Comparison of ENCODE assay signal across 9 cellular contexts in the genomic region with DNA sequence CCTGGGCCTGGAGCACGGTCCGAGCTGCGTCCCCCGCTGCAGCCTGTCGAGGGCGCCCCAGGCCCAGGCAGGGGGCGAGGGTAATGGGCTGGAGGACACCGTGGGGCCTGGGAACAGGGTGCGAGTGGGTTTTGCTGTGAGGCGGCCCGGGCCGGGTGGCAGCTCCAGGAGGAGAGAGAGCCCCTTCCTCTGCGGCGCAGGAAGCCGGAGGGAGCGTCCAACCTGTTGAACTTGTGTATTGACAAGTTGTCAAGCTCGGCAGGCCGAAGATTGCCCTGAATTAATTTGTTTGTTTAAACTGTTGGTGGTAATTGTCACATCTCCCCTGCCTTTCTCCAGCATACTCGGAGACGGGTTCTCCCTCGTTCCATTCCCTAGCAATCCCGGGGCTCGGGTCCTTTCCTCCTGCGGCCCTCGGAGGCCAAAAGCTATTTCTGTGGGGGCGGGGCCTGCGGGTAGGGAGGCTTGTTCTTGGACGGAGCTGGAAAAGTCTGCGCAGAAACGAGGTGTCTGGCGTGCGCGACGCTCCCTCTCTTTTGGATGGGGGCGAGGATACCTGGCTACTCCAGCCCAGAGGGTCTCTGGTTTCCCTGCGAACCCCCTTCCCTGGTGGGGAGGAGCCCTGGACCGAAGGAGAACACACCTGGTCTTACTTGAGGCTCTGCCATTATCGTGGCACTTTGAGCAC. TPM values are rescaled to one million over a fixed set of nuclear protein-coding genes. Genes with fewer than 3 reads are reported as not detected.
DNase-seq lines count a peak whose midpoint lies in the region; ATAC-seq and TF ChIP-seq lines count a peak whose summit lies in the region.
"Had no signal": no experiment of that assay in that cellular context is flagged by ENCODE, and none has a peak within 500 bp of the region (broad histone marks: within the 10 kb centered on the region; RNA-seq: fewer than 3 reads in every experiment).

No MANE protein-coding gene starts in this region.

- H3K4me3 ChIP-seq in suprapubic skin: peak overlapping the region; percentile 31

- no peak for DNase-seq in activated naive CD4-positive, alpha-beta T cell treated with anti-CD3 and anti-CD28 coated beads for 36 hours
- no peak for DNase-seq in activated naive CD4-positive, alpha-beta T cell treated with Interleukin-2 at 50 U/mL for 16 hours
- DNase-seq in activated T-cell treated with anti-CD3 and anti-CD28 coated beads, Interleukin-2, amount 50 U/mL, for 48 hours: peak; percentile 27 to 48
- DNase-seq in left colon (no peak), suprapubic skin (ENCODE audit: low spot score in 2 of 2) (no peak)
- DNase-seq: retina had no signal

- no peaks in the 10 kb centered on the region for H3K9me3 ChIP-seq in suprapubic skin

- TF ChIP-seq EP300 in suprapubic skin (IDR thresholded peaks at IDR 0.05): no peak

- H3K27me3 ChIP-seq in suprapubic skin: peaks cover 96% of the 10 kb centered on the region

- intact Hi-C loops in activated naive CD4-positive, alpha-beta T cell treated with anti-CD3 and anti-CD28 coated beads for 36 hours (cut with micrococcal nuclease): loop anchor here (2.0 to 10.0 kb wide), 2 partner anchors 317 to 349 kb away; no protein-coding TSS in a partner anchor
- intact Hi-C loops in left colon (cut with DNase I, micrococcal nuclease): no loop called here

- peaks cover 73% of the 10 kb centered on the region for H3K27me3 Mint-ChIP-seq in activated naive CD4-positive, alpha-beta T cell treated with anti-CD3 and anti-CD28 coated beads for 36 hours (ENCODE audit: low read depth)

- no peak for TF ChIP-seq POLR2A in suprapubic skin (IDR thresholded peaks at IDR 0.05)

- no peak overlapping the region for H3K27ac Mint-ChIP-seq in activated naive CD4-positive, alpha-beta T cell treated with anti-CD3 and anti-CD28 coated beads for 36 hours

- no peaks in the 10 kb centered on the region for H3K9me3 Mint-ChIP-seq in activated naive CD4-positive, alpha-beta T cell treated with anti-CD3 and anti-CD28 coated beads for 36 hours

- WGBS in suprapubic skin: 1% methylated on average over 37 of the region's 38 CpGs

- ATAC-seq in left colon (peak; percentile 74), HG02870 (IDR thresholded peaks at IDR 0.05; ENCODE audit: unreplicated experiment) (no peak), GM18519 (IDR thresholded peaks at IDR 0.05; ENCODE audit: low FRiP score, unreplicated experiment) (no peak), HG02678 (IDR thresholded peaks at IDR 0.05; ENCODE audit: unreplicated experiment) (no peak)

- peaks cover 16% of the 10 kb centered on the region for H3K4me1 Mint-ChIP-seq in activated naive CD4-positive, alpha-beta T cell treated with anti-CD3 and anti-CD28 coated beads for 36 hours (ENCODE audit: low read depth)

- H3K36me3 Mint-ChIP-seq in activated naive CD4-positive, alpha-beta T cell treated with anti-CD3 and anti-CD28 coated beads for 36 hours (ENCODE audit: low read depth): no peaks in the 10 kb centered on the region

- peaks cover 19% of the 10 kb centered on the region for H3K4me1 ChIP-seq in suprapubic skin

- no peak overlapping the region for H3K27ac ChIP-seq in suprapubic skin

- H3K36me3 ChIP-seq in suprapubic skin: no peaks in the 10 kb centered on the region

- H3K4me3 Mint-ChIP-seq in activated naive CD4-positive, alpha-beta T cell treated with anti-CD3 and anti-CD28 coated beads for 36 hours: peak overlapping the region; percentile 41

- no peak for TF ChIP-seq CTCF in suprapubic skin (IDR thresholded peaks at IDR 0.05)

- CTCF ChIA-PET in activated naive CD4-positive, alpha-beta T cell treated with anti-CD3 and anti-CD28 coated beads for 36 hours (lab: Charles Lee): interaction anchor here (0.8 to 1.6 kb wide), 5 partner anchors 17 to 352 kb away, joined by 3 to 10 read pairs (median 5); no protein-coding TSS in a partner anchor

RNA-seq across cellular contexts. Expression of gene NR2E1, which starts 9.9 kb away (rescaled TPM):
- not detected for total RNA-seq in activated naive CD4-positive, alpha-beta T cell treated with anti-CD3 and anti-CD28 coated beads for 36 hours
- not detected for total RNA-seq in left colon
- total RNA-seq in suprapubic skin: under 1 TPM in 1 of 4 donors, not detected in 3; 0.38 TPM

Comparison
In these comparisons a context has a peak if more than half of its experiments do, and no peak if none do; other contexts are left out.
1. DNase-seq: peak in activated T-cell treated with anti-CD3 and anti-CD28 coated beads, Interleukin-2, amount 50 U/mL, for 48 hours (2 of 2); none in activated naive CD4-positive, alpha-beta T cell treated with anti-CD3 and anti-CD28 coated beads for 36 hours (single experiment), activated naive CD4-positive, alpha-beta T cell treated with Interleukin-2 at 50 U/mL for 16 hours (single experiment), left colon (0 of 2) and suprapubic skin (0 of 2).